20 cellular contexts compared by ENCODE assay signal in the genomic region with DNA sequence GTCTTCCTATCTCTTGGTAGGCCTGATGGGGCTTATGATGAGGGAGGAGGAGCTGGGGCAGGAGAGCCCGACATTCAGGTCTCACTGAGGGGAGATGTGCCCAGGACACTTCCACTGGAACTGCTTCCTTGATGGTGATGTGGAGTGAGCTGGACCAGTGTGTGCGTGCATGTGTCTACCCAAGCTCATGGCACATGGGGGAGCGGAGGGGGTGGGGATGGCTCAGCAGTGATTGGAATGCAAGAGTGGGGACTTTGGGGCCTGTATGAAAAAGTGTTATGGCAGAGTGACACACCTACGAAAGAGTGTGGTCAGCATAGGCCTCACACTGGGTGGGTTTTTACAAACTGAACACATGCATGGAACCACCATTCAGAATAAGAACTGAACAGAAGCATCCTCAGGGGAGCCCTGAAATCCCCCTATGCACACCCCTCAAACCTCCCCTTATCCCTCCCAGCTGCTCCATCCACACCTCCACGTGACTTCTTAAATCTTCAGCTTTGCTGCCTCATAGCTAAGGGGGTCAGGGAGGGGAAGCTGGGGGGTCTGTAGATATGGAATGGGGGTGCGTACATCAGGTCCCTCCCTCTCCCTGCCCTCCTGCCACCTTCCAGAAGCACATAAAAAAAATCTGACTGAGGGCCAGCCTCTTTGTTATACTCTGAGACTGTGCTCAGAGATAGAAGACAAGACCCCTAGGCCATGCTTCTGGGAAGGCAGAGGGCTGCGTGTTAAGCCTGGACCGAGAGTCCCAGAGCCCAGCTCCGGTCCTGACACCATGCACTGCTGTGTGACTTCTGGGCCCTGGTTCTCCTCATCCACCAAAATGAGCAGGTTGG. TPM values are rescaled to one million over a fixed set of nuclear protein-coding genes. Genes with fewer than 3 reads are reported as not detected.
A peak's percentile ranks its signal among the peaks of the same experiment; 100 is the strongest.
DNase-seq lines count a peak whose midpoint lies in the region; ATAC-seq and TF ChIP-seq lines count a peak whose summit lies in the region.
"Had no signal": no experiment of that assay in that cellular context is flagged by ENCODE, and none has a peak within 500 bp of the region (broad histone marks: within the 10 kb centered on the region; RNA-seq: fewer than 3 reads in every experiment).

No MANE protein-coding gene starts in this region.

- H3K9me3 ChIP-seq in left ventricle myocardium inferior (replicated peaks) (no peaks in the 10 kb centered on the region), heart right ventricle (no peaks in the 10 kb centered on the region), adrenal gland (replicated peaks in 1 of 3) (no peaks in the 10 kb centered on the region), uterus (no peaks in the 10 kb centered on the region)
- H3K9me3 ChIP-seq in naive thymus-derived CD4-positive, alpha-beta T cell (ENCODE audit: control insufficient read depth in 2 of 3, low read length in 3 of 3), result no peaks in the 10 kb centered on the region

- CTCF ChIA-PET in naive thymus-derived CD4-positive, alpha-beta T cell (lab: Charles Lee), result interaction anchor here (0.8 to 1.0 kb wide), 3 partner anchors 9 to 71 kb away, joined by 3 to 4 read pairs (median 3); no protein-coding TSS in a partner anchor

- H3K4me1 Mint-ChIP-seq in naive thymus-derived CD4-positive, alpha-beta T cell, result peaks cover 33 to 99% (median 74%) of the 10 kb centered on the region in 7 donors
- peaks cover 23% of the 10 kb centered on the region for H3K4me1 Mint-ChIP-seq in progenitor cell of endocrine pancreas (ENCODE audit: low read depth)

- H3K36me3 ChIP-seq in left ventricle myocardium inferior, result no peaks in the 10 kb centered on the region
- H3K36me3 ChIP-seq in heart right ventricle, result peaks cover 0 to 4% (median 0%) of the 10 kb centered on the region in 9 donors
- no peaks in the 10 kb centered on the region for H3K36me3 ChIP-seq in adrenal gland (replicated peaks in 1 of 2)
- peaks cover 0 to 13% (median 6%) of the 10 kb centered on the region in 3 experiments for H3K36me3 ChIP-seq in naive thymus-derived CD4-positive, alpha-beta T cell (ENCODE audit: control insufficient read depth in 2 of 3, insufficient read depth in 3 of 3, low read length in 3 of 3)
- H3K36me3 ChIP-seq in uterus, result no peaks in the 10 kb centered on the region

- H3K27ac ChIP-seq in left ventricle myocardium inferior (replicated peaks), result peak overlapping the region; percentile 98
- peak overlapping the region in 2 of 10 donors; percentile 6 to 91 for H3K27ac ChIP-seq in heart right ventricle
- peak overlapping the region in 3 of 5 donors; percentile 18 to 99 (median 21) for H3K27ac ChIP-seq in adrenal gland
- H3K27ac ChIP-seq in naive thymus-derived CD4-positive, alpha-beta T cell (ENCODE audit: low read depth, low read length), result peak overlapping the region; percentile 12
- peak overlapping the region; percentile 33 to 93 for H3K27ac ChIP-seq in uterus
- H3K27ac ChIP-seq: coronary artery had no signal

- POLR2A ChIA-PET in naive thymus-derived CD4-positive, alpha-beta T cell (lab: Charles Lee), result interaction anchor here (0.6 to 8.9 kb wide), 5 partner anchors 10 to 539 kb away, joined by 3 to 159 read pairs (median 4); a partner anchor contains a TSS

- H3K27me3 ChIP-seq in left ventricle myocardium inferior (ENCODE audit: low read depth), result no peaks in the 10 kb centered on the region
- H3K27me3 ChIP-seq in heart right ventricle, result no peaks in the 10 kb centered on the region
- H3K27me3 ChIP-seq in adrenal gland, result no peaks in the 10 kb centered on the region
- no peaks in the 10 kb centered on the region for H3K27me3 ChIP-seq in naive thymus-derived CD4-positive, alpha-beta T cell (ENCODE audit: control insufficient read depth in 2 of 2, insufficient read depth in 2 of 2, low read length in 2 of 2)
- H3K27me3 ChIP-seq in uterus, result no peaks in the 10 kb centered on the region

- no peaks in the 10 kb centered on the region for H3K9me3 Mint-ChIP-seq in naive thymus-derived CD4-positive, alpha-beta T cell
- H3K9me3 Mint-ChIP-seq in progenitor cell of endocrine pancreas (ENCODE audit: low read depth), result no peaks in the 10 kb centered on the region
- H3K9me3 Mint-ChIP-seq: activated B cell treated with CpG ODN at 0.5 μM for 24 hours, immature natural killer cell, memory B cell, neural crest cell had no signal

- intact Hi-C loops in left ventricle myocardium inferior (cut with micrococcal nuclease), result no loop called here
- intact Hi-C loops in heart right ventricle (cut with DNase I), result no loop called here
- intact Hi-C loops in adrenal gland (cut with DNase I), result no loop called here
- intact Hi-C loops in naive thymus-derived CD4-positive, alpha-beta T cell (cut with micrococcal nuclease), result no loop called here
- intact Hi-C loops in uterus (cut with DNase I; ENCODE audit: low total_unique reads), result no loop called here

- no peak for TF ChIP-seq POLR2A in adrenal gland (IDR thresholded peaks at IDR 0.05)
- TF ChIP-seq POLR2A in uterus (IDR thresholded peaks at IDR 0.05), result no peak

- ATAC-seq in heart right ventricle, result no peak
- no peak for ATAC-seq in naive thymus-derived CD4-positive, alpha-beta T cell
- ATAC-seq: activated CD8-positive, alpha-beta memory T cell treated with anti-CD3 and anti-CD28 coated beads, Interleukin-2, amount 10 ng/mL, durations not matched to agents 7 days and 5 days; right cardiac atrium had no signal

- 95 to 97% methylated on average over 9 of the region's 9 CpGs for WGBS in heart right ventricle, 2 donors
- 94 to 98% (median 95%) methylated on average over 8 to 9 of the region's 9 CpGs for WGBS in adrenal gland, 4 donors

- peaks cover 0 to 24% (median 0%) of the 10 kb centered on the region in 5 donors for H3K36me3 Mint-ChIP-seq in naive thymus-derived CD4-positive, alpha-beta T cell
- H3K36me3 Mint-ChIP-seq in progenitor cell of endocrine pancreas (ENCODE audit: insufficient read depth), result no peaks in the 10 kb centered on the region
- H3K36me3 Mint-ChIP-seq: activated CD8-positive, alpha-beta memory T cell treated with anti-CD3 and anti-CD28 coated beads, Interleukin-2, amount 10 ng/mL, durations not matched to agents 7 days and 5 days; immature natural killer cell; memory B cell had no signal

- peak overlapping the region in 8 of 9 donors; percentile 11 to 97 (median 92) for H3K27ac Mint-ChIP-seq in naive thymus-derived CD4-positive, alpha-beta T cell
- no peak overlapping the region for H3K27ac Mint-ChIP-seq in progenitor cell of endocrine pancreas
- H3K27ac Mint-ChIP-seq: activated B cell treated with CpG ODN at 0.5 μM for 24 hours; activated CD8-positive, alpha-beta memory T cell treated with anti-CD3 and anti-CD28 coated beads, Interleukin-2, amount 10 ng/mL, durations not matched to agents 7 days and 5 days; immature natural killer cell; memory B cell had no signal

- H3K4me3 Mint-ChIP-seq in naive thymus-derived CD4-positive, alpha-beta T cell, result peak overlapping the region in 6 of 10 donors; percentile 27 to 79 (median 38)
- H3K4me3 Mint-ChIP-seq in progenitor cell of endocrine pancreas (ENCODE audit: low read depth), result no peak overlapping the region
- H3K4me3 Mint-ChIP-seq: activated B cell treated with CpG ODN at 0.5 μM for 24 hours; activated CD8-positive, alpha-beta memory T cell treated with anti-CD3 and anti-CD28 coated beads, Interleukin-2, amount 10 ng/mL, durations not matched to agents 7 days and 5 days; immature natural killer cell; memory B cell; neural crest cell had no signal

- no peak for TF ChIP-seq CTCF in left ventricle myocardium inferior (IDR thresholded peaks at IDR 0.05; ENCODE audit: borderline replicate concordance)
- TF ChIP-seq CTCF in heart right ventricle (IDR thresholded peaks at IDR 0.05), result no peak
- no peak for TF ChIP-seq CTCF in adrenal gland (IDR thresholded peaks at IDR 0.05)
- no peak for TF ChIP-seq CTCF in uterus (IDR thresholded peaks at IDR 0.05)
- no peak for TF ChIP-seq CTCF in progenitor cell of endocrine pancreas (IDR thresholded peaks at IDR 0.05; ENCODE audit: unreplicated experiment)

- H3K27me3 Mint-ChIP-seq in naive thymus-derived CD4-positive, alpha-beta T cell, result no peaks in the 10 kb centered on the region
- H3K27me3 Mint-ChIP-seq in progenitor cell of endocrine pancreas, result peaks cover 2% of the 10 kb centered on the region
- H3K27me3 Mint-ChIP-seq: activated B cell treated with CpG ODN at 0.5 μM for 24 hours; activated CD8-positive, alpha-beta memory T cell treated with anti-CD3 and anti-CD28 coated beads, Interleukin-2, amount 10 ng/mL, durations not matched to agents 7 days and 5 days; memory B cell had no signal

- no peak overlapping the region for H3K4me3 ChIP-seq in left ventricle myocardium inferior
- H3K4me3 ChIP-seq in heart right ventricle, result no peak overlapping the region
- no peak overlapping the region for H3K4me3 ChIP-seq in adrenal gland
- H3K4me3 ChIP-seq in naive thymus-derived CD4-positive, alpha-beta T cell (ENCODE audit: low read length), result no peak overlapping the region
- no peak overlapping the region for H3K4me3 ChIP-seq in uterus
- H3K4me3 ChIP-seq: coronary artery, K562 had no signal

- DNase-seq in left ventricle myocardium inferior (no peak), heart right ventricle (no peak), adrenal gland (peak in 2 of 7 donors; percentile 15 to 53), uterus (peak in 1 of 2 donors; percentile 10), progenitor cell of endocrine pancreas (ENCODE audit: low spot score, unreplicated experiment) (no peak), NOMO-1 treated with dmso at 0.1 percent for 144 hours (lab: John Stamatoyannopoulos, UW; ENCODE audit: unreplicated experiment) (no peak)
- no peak for DNase-seq in naive thymus-derived CD4-positive, alpha-beta T cell
- no peak for DNase-seq in activated CD4-positive, alpha-beta T cell treated with anti-CD3 and anti-CD28 coated beads for 4 hours
- DNase-seq: activated B cell treated with CpG ODN at 0.5 μM for 24 hours; activated CD8-positive, alpha-beta memory T cell treated with anti-CD3 and anti-CD28 coated beads, Interleukin-2, amount 10 ng/mL, durations not matched to agents 7 days and 5 days; immature natural killer cell; NCI-H1092; NCI-H524; OCI-M1; right cardiac atrium; T-helper 2 cell had no signal

- H3K4me1 ChIP-seq in left ventricle myocardium inferior (peaks cover 85% of the 10 kb centered on the region), heart right ventricle (peaks cover 34 to 72% (median 55%) of the 10 kb centered on the region in 9 donors), adrenal gland (replicated peaks in 1 of 2) (peaks cover 46 to 61% of the 10 kb centered on the region in 2 donors), uterus (peaks cover 20 to 32% of the 10 kb centered on the region in 2 donors)
- peaks cover 0 to 73% of the 10 kb centered on the region in 2 donors for H3K4me1 ChIP-seq in naive thymus-derived CD4-positive, alpha-beta T cell (ENCODE audit: control insufficient read depth in 2 of 2, insufficient read depth in 2 of 2, low read length in 2 of 2)

RNA-seq across cellular contexts. Expression of a gene that starts 11.6 kb away (rescaled TPM):
- total RNA-seq in left ventricle myocardium inferior (10.5 TPM), heart right ventricle (10 to 100 TPM in 5 of 10 donors, 1 to 10 TPM in 5; 6.1 to 16.2 (median 10.0) TPM), adrenal gland (10 to 100 TPM; 10.8 to 43.0 (median 25.1) TPM), uterus (10 to 100 TPM in 3 of 4 donors, 1 to 10 TPM in 1; 9.7 to 28.2 (median 17.1) TPM), progenitor cell of endocrine pancreas (2.0 and 3.1 TPM in 2 replicates)
- polyA plus RNA-seq in heart right ventricle (1 to 10 TPM; 2.9 to 6.2 TPM), adrenal gland (1 to 10 TPM; 4.4 to 5.4 (median 5.3) TPM)
- 10 to 100 TPM in 4 of 5 experiments, 1 to 10 TPM in 1; 5.2 to 91.6 (median 85.6) TPM for total RNA-seq in naive thymus-derived CD4-positive, alpha-beta T cell
- 10 to 100 TPM; 55.1 to 66.3 TPM for polyA plus RNA-seq in naive thymus-derived CD4-positive, alpha-beta T cell
